2 cellular contexts compared by ENCODE assay signal in the genomic region with DNA sequence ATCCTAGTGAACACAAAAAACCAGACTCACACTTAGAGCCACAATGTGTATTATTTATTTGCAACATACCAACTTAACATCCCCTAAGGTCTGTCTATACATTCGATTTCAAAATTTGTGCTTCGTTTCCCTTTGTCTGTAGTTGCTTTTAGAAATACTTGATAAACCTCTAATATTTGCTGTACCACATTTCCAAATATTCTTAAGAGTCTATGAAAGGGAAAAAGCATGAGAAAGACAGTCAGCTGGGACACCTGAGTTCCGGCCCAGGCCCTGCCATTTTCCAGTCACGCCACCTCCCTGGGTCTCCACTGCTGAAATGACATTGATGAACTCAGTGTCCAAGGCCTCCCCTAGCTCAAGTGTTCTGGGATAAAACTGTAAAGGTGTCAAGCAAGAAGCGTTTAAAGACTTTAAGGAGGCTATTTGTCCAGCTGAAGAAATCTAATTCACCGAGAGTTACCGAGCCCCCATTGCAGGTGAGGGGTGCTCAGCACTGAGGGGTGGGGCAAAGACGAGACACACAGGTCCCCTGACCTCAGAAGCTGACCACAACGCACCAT.
TF ChIP-seq lines count a peak whose summit lies in the region.

No MANE protein-coding gene starts in this region.

TF ChIP-seq in GM12891, 5 proteins besides CTCF, POLR2A, EP300 and RAD21:
- TF ChIP-seq POLR2AphosphoS5 (IDR thresholded peaks at IDR 0.05; ENCODE audit: low read depth, low read length) (no peak), POU2F2 (IDR thresholded peaks at IDR 0.05; ENCODE audit: low read depth, low read length) (no peak), PAX5 (IDR thresholded peaks at IDR 0.05; ENCODE audit: insufficient read depth, low read length, severe bottlenecking) (no peak), TAF1 (IDR thresholded peaks at IDR 0.05; ENCODE audit: low read depth, low read length) (no peak), SPI1 (IDR thresholded peaks at IDR 0.05; ENCODE audit: low read depth, low read length) (no peak)

TF ChIP-seq in GM12878, 131 proteins besides CTCF, POLR2A, EP300 and RAD21:
- TF ChIP-seq NBN (IDR thresholded peaks at IDR 0.05) (peak; percentile 19), RBBP5 (conservative IDR thresholded peaks at IDR 0.05) (peak; percentile 24; the same call in 1 of the 2 replicates), LARP7 (IDR thresholded peaks at IDR 0.05) (peak; percentile 19; the same call in 1 of the 2 replicates), DPF2 (IDR thresholded peaks at IDR 0.05) (0 out of 2 replicates have a peak, but pooled peaks have one; percentile 1), ZNF687 (IDR thresholded peaks at IDR 0.05) (peak; percentile 18; the same call in 1 of the 2 replicates), TAF1 (IDR thresholded peaks at IDR 0.05; ENCODE audit: borderline replicate concordance, low read depth, low read length) (no peak), RCOR1 (conservative IDR thresholded peaks at IDR 0.05; ENCODE audit: low read depth, low read length) (no peak), ZBTB40 (IDR thresholded peaks at IDR 0.05; ENCODE audit: borderline replicate concordance) (0 out of 2 replicates have a peak, but pooled peaks have one; percentile 34), SMARCA5 (IDR thresholded peaks at IDR 0.05) (peak; percentile 88; the same call in 1 of the 2 replicates), PAX5 (IDR thresholded peaks at IDR 0.05; ENCODE audit: borderline replicate concordance, low read depth, low read length) (no peak)
- TF ChIP-seq, protein P1, sequence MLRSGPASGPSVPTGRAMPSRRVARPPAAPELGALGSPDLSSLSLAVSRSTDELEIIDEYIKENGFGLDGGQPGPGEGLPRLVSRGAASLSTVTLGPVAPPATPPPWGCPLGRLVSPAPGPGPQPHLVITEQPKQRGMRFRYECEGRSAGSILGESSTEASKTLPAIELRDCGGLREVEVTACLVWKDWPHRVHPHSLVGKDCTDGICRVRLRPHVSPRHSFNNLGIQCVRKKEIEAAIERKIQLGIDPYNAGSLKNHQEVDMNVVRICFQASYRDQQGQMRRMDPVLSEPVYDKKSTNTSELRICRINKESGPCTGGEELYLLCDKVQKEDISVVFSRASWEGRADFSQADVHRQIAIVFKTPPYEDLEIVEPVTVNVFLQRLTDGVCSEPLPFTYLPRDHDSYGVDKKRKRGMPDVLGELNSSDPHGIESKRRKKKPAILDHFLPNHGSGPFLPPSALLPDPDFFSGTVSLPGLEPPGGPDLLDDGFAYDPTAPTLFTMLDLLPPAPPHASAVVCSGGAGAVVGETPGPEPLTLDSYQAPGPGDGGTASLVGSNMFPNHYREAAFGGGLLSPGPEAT (IDR thresholded peaks at IDR 0.05; ENCODE audit: low read depth) = peak; percentile 14; the same call in 1 of the 2 replicates
- TF ChIP-seq, protein P2, sequence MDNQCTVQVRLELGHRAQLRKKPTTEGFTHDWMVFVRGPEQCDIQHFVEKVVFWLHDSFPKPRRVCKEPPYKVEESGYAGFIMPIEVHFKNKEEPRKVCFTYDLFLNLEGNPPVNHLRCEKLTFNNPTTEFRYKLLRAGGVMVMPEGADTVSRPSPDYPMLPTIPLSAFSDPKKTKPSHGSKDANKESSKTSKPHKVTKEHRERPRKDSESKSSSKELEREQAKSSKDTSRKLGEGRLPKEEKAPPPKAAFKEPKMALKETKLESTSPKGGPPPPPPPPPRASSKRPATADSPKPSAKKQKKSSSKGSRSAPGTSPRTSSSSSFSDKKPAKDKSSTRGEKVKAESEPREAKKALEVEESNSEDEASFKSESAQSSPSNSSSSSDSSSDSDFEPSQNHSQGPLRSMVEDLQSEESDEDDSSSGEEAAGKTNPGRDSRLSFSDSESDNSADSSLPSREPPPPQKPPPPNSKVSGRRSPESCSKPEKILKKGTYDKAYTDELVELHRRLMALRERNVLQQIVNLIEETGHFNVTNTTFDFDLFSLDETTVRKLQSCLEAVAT (IDR thresholded peaks at IDR 0.05) = 0 out of 2 replicates have a peak, but pooled peaks have one; percentile 7
TF ChIP-seq in GM12878: peak in this region for 9.
